8 cellular contexts compared by ENCODE assay signal in genomic region chr4:6250235-6250983, GRCh38. TPM values are rescaled to one million over a fixed set of nuclear protein-coding genes. Genes with fewer than 3 reads are reported as not detected.
DNase-seq lines count a peak whose midpoint lies in the region; ATAC-seq and TF ChIP-seq lines count a peak whose summit lies in the region.

No MANE protein-coding gene starts in this region.

- H3K27me3 ChIP-seq in Panc1 (ENCODE audit: control insufficient read depth, insufficient read depth, low read length) (0 out of 2 replicates have a peak, but pooled peaks cover 4% of the 10 kb centered on the region), lower lobe of right lung (ENCODE audit: low read depth) (peaks cover 42% of the 10 kb centered on the region), aorta (ENCODE audit: control insufficient read depth in 1 of 2, insufficient read depth in 2 of 2, low read length in 1 of 2) (no peaks in the 10 kb centered on the region)

- POLR2A ChIA-PET in Panc1 (lab: Charles Lee), result no interaction called here

- CTCF ChIA-PET in Panc1 (lab: Charles Lee), result interaction anchor here (0.5 to 1.8 kb wide), 10 partner anchors 14 to 224 kb away, joined by 3 to 10 read pairs (median 6); no protein-coding TSS in a partner anchor

- TF ChIP-seq CTCF in Panc1 (IDR thresholded peaks at IDR 0.05) (peak; percentile 80), lower lobe of right lung (IDR thresholded peaks at IDR 0.05) (peak; percentile 76)

- in situ Hi-C loops in Panc1 (cut with HindIII; ENCODE audit: low pct_unique_long_range_greater_than_20kb, low sequenced_read_pairs), result no loop called here

- no peaks in the 10 kb centered on the region for H3K9me3 ChIP-seq in Panc1 (ENCODE audit: control insufficient read depth, insufficient read depth, low read depth, low read length)
- H3K9me3 ChIP-seq in lower lobe of right lung, result no peaks in the 10 kb centered on the region
- peaks cover 1% of the 10 kb centered on the region for H3K9me3 ChIP-seq in aorta (ENCODE audit: control insufficient read depth, low read length)

- DNase-seq in activated CD4-positive, CD25-positive, alpha-beta regulatory T cell treated with anti-CD3 and anti-CD28 coated beads, Interleukin-2, amount 50 U/mL, for 16 hours (ENCODE audit: low read depth, low spot score), result peak; percentile 10
- no peak for DNase-seq in activated CD4-positive, CD25-positive, alpha-beta regulatory T cell treated with anti-CD3 and anti-CD28 coated beads, Interleukin-2, amount 50 U/mL, for 72 hours
- DNase-seq in KG1 (lab: John Stamatoyannopoulos, UW) (peak; percentile 45), Panc1 (ENCODE audit: low read depth, low spot score) (peak; percentile 61), dedifferentiated amniotic fluid mesenchymal stem cell (ENCODE audit: extremely low spot score) (peak; percentile 77), lower lobe of right lung (no peak), aorta (no peak)

- H3K4me3 ChIP-seq in Panc1 (ENCODE audit: low read depth in 2 of 2, low read length in 2 of 2), result no peak overlapping the region
- no peak overlapping the region for H3K4me3 ChIP-seq in lower lobe of right lung
- H3K4me3 ChIP-seq in aorta (ENCODE audit: low read length in 2 of 2), result no peak overlapping the region

- intact Hi-C loops in Panc1 (cut with micrococcal nuclease; ENCODE audit: unreplicated experiment) (loop anchor here (1.0 kb wide), 1 partner anchor 77 kb away; no protein-coding TSS in a partner anchor), lower lobe of right lung (cut with DNase I) (no loop called here), aorta (cut with DNase I) (loop anchor here (1.0 to 2.0 kb wide), 2 partner anchors 77 to 296 kb away; no protein-coding TSS in a partner anchor)

- peak; percentile 78 for ATAC-seq in Panc1
- peak; percentile 64 to 71 for ATAC-seq in lower lobe of right lung
- no peak for ATAC-seq in aorta (ENCODE audit: low FRiP score)
- ATAC-seq in HG03520 (IDR thresholded peaks at IDR 0.05; ENCODE audit: unreplicated experiment), result no peak

- no TSS peak for BruUV-seq in Panc1 (replicated peaks; lab: Mats Ljungman, UMichigan)

- 15% methylated on average over 15 of the region's 15 CpGs for WGBS in aorta, 2 donors

- no peaks in the 10 kb centered on the region for H3K4me1 ChIP-seq in Panc1 (ENCODE audit: control insufficient read depth, insufficient read depth, low read length)
- no peaks in the 10 kb centered on the region for H3K4me1 ChIP-seq in lower lobe of right lung
- H3K4me1 ChIP-seq in aorta (ENCODE audit: control insufficient read depth in 1 of 2, insufficient read depth in 2 of 2, low read length in 2 of 2), result no peaks in the 10 kb centered on the region

- H3K36me3 ChIP-seq in Panc1 (ENCODE audit: control insufficient read depth, insufficient read depth, low read length) (no peaks in the 10 kb centered on the region), lower lobe of right lung (no peaks in the 10 kb centered on the region), aorta (ENCODE audit: control insufficient read depth in 1 of 2, insufficient read depth in 2 of 2, low read length in 1 of 2) (no peaks in the 10 kb centered on the region)

- H3K27ac ChIP-seq in Panc1 (ENCODE audit: low read length) (no peak overlapping the region), lower lobe of right lung (no peak overlapping the region), aorta (ENCODE audit: low read depth in 1 of 2, low read length in 2 of 2) (no peak overlapping the region)

RNA-seq across cellular contexts. Expression of gene WFS1, which starts 19.2 kb away (rescaled TPM):
- 67.5 TPM for total RNA-seq in Panc1 (2021; ENCODE audit: unreplicated experiment)
- polyA plus RNA-seq in Panc1 (2012; ENCODE audit: insufficient read length), result 91.6 TPM
- total RNA-seq in lower lobe of right lung, result 70.3 TPM
- total RNA-seq in aorta, result 10 to 100 TPM; 63.8 to 66.1 TPM
- 10 to 100 TPM; 11.9 to 42.4 TPM for polyA plus RNA-seq in aorta

RNA-seq across cellular contexts. Expression of gene JAKMIP1, which starts 50.1 kb away (rescaled TPM):
- total RNA-seq in Panc1 (2021; ENCODE audit: unreplicated experiment), result not detected
- polyA plus RNA-seq in Panc1 (2012; ENCODE audit: insufficient read length), result not detected
- total RNA-seq in lower lobe of right lung, result 0.65 TPM
- total RNA-seq in aorta, result under 1 TPM; 0.21 to 0.23 TPM
- polyA plus RNA-seq in aorta, result under 1 TPM; 0.08 to 0.50 TPM

Comparison
In these comparisons a context has a peak if more than half of its experiments do, and no peak if none do; other contexts are left out.
1. DNase-seq: peak in activated CD4-positive, CD25-positive, alpha-beta regulatory T cell treated with anti-CD3 and anti-CD28 coated beads, Interleukin-2, amount 50 U/mL, for 16 hours (single experiment), KG1 (single experiment), Panc1 (single experiment) and dedifferentiated amniotic fluid mesenchymal stem cell (single experiment); none in activated CD4-positive, CD25-positive, alpha-beta regulatory T cell treated with anti-CD3 and anti-CD28 coated beads, Interleukin-2, amount 50 U/mL, for 72 hours (single experiment), lower lobe of right lung (single experiment) and aorta (0 of 2).
2. ATAC-seq: peak in Panc1 (single experiment) and lower lobe of right lung (2 of 2); none in aorta (single experiment) and HG03520 (single experiment).